In the genomic region with DNA sequence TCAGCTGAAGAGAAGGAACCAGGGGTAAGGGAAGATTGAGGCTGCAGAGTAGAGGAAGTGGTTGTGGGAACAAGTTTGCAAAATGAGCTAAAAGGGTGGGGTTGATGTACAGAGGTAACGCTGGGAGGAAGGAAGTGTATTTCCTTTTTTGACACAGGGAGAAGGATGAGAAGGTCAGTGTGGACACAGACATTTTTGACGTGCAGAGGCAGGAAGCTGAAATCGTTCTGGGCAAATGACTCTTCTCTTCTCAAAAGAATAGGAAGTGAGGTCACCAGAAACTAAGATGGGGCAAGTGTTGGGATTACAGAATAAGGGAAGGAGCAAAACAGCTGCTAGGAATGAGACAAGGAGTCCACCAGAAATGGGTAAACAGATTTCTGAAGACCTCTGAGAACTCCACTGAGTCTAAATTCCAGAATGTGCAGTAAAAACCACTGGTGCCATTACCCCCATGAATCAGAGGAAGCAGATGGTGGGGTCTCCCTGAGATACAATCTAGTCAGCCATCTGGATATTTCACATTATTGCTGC, we compare ENCODE assay signal across 1 cellular context.
TF ChIP-seq lines count a peak whose summit lies in the region.

No MANE protein-coding gene starts in this region.

TF ChIP-seq in HepG2, 621 proteins besides CTCF, POLR2A, EP300 and RAD21:
- TF ChIP-seq ZNF17 (CRISPR knock-in tag; IDR thresholded peaks at IDR 0.05) (no peak), ATF7 (IDR thresholded peaks at IDR 0.05) (0 out of 2 replicates have a peak, but pooled peaks have one; percentile 7), ATF7 (CRISPR knock-in tag; IDR thresholded peaks at IDR 0.05) (no peak), PAWR (CRISPR knock-in tag; IDR thresholded peaks at IDR 0.05; ENCODE audit: borderline replicate concordance) (0 out of 2 replicates have a peak, but pooled peaks have one; percentile 43), RXRA (CRISPR knock-in tag; IDR thresholded peaks at IDR 0.05) (no peak), NR2F1 (CRISPR knock-in tag; IDR thresholded peaks at IDR 0.05) (no peak)
- TF ChIP-seq, protein P1, sequence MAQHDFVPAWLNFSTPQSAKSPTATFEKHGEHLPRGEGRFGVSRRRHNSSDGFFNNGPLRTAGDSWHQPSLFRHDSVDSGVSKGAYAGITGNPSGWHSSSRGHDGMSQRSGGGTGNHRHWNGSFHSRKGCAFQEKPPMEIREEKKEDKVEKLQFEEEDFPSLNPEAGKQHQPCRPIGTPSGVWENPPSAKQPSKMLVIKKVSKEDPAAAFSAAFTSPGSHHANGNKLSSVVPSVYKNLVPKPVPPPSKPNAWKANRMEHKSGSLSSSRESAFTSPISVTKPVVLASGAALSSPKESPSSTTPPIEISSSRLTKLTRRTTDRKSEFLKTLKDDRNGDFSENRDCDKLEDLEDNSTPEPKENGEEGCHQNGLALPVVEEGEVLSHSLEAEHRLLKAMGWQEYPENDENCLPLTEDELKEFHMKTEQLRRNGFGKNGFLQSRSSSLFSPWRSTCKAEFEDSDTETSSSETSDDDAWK (CRISPR knock-in tag; IDR thresholded peaks at IDR 0.05) = no peak
- TF ChIP-seq, protein P2, sequence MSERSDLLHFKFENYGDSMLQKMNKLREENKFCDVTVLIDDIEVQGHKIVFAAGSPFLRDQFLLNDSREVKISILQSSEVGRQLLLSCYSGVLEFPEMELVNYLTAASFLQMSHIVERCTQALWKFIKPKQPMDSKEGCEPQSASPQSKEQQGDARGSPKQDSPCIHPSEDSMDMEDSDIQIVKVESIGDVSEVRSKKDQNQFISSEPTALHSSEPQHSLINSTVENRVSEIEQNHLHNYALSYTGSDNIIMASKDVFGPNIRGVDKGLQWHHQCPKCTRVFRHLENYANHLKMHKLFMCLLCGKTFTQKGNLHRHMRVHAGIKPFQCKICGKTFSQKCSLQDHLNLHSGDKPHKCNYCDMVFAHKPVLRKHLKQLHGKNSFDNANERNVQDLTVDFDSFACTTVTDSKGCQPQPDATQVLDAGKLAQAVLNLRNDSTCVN (CRISPR knock-in tag; IDR thresholded peaks at IDR 0.05; ENCODE audit: borderline replicate concordance) = no peak
